Comparison of ENCODE assay signal across 13 cellular contexts in the genomic region with DNA sequence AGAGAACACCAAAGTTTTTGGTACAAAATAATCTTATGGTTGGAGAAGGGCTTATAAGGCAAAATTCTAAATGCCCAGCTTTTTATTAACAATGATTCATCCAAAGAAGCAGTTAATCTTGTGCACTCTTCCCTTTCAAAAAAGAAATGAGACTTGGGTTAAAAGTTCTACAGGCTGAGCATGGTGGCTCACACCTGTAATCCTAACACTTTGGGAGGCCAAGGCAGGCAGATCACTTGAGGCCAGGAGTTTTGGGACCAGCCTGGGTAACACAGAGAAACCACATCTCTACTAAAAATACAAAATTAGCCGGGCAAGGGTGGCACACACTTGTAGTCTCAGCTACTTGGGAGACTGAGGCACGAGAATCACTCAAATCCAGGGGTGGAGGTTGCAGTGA. TPM values are rescaled to one million over a fixed set of nuclear protein-coding genes. Genes with fewer than 3 reads are reported as not detected.
DNase-seq lines count a peak whose midpoint lies in the region; ATAC-seq and TF ChIP-seq lines count a peak whose summit lies in the region.
"Had no signal": no experiment of that assay in that cellular context is flagged by ENCODE, and none has a peak within 500 bp of the region (broad histone marks: within the 10 kb centered on the region; RNA-seq: fewer than 3 reads in every experiment).

No MANE protein-coding gene starts in this region.

- H3K4me3 ChIP-seq in lower lobe of right lung, result no peak overlapping the region
- H3K4me3 ChIP-seq: adrenal gland, PC-9, transverse colon had no signal

- DNase-seq in activated CD4-positive, alpha-beta T cell treated with anti-CD3 and anti-CD28 coated beads, Interleukin-2, amount 10 ng/mL, durations not matched to agents 7 days and 5 days, result no peak
- no peak for DNase-seq in activated CD4-positive, alpha-beta T cell treated with anti-CD3 and anti-CD28 coated beads for 1 hour
- DNase-seq in nephron progenitor cell (no peak), lower lobe of right lung (no peak), NCI-H2029 treated with DMSO at 0.1 percent for 48 hours (lab: John Stamatoyannopoulos, UW) (no peak), C1 segment of cervical spinal cord (lab: John Stamatoyannopoulos, UW) (no peak)
- DNase-seq: adrenal gland, cortex of kidney, NCI-H1092, PC-9, transverse colon had no signal

- TF ChIP-seq CTCF in nephron progenitor cell (IDR thresholded peaks at IDR 0.05), result no peak
- TF ChIP-seq CTCF in lower lobe of right lung (IDR thresholded peaks at IDR 0.05), result no peak

- peaks cover 74% of the 10 kb centered on the region for H3K36me3 Mint-ChIP-seq in activated CD4-positive, alpha-beta T cell treated with anti-CD3 and anti-CD28 coated beads, Interleukin-2, amount 10 ng/mL, durations not matched to agents 7 days and 5 days (ENCODE audit: low read depth)
- peaks cover 5% of the 10 kb centered on the region for H3K36me3 Mint-ChIP-seq in IgD-negative memory B cell
- peaks cover 26% of the 10 kb centered on the region for H3K36me3 Mint-ChIP-seq in activated naive CD8-positive, alpha-beta T cell
- H3K36me3 Mint-ChIP-seq in nephron progenitor cell (ENCODE audit: low read depth), result peaks cover 55% of the 10 kb centered on the region

- H3K4me3 Mint-ChIP-seq in activated CD4-positive, alpha-beta T cell treated with anti-CD3 and anti-CD28 coated beads, Interleukin-2, amount 10 ng/mL, durations not matched to agents 7 days and 5 days, result no peak overlapping the region
- H3K4me3 Mint-ChIP-seq in IgD-negative memory B cell, result peak overlapping the region in 1 of 4 donors; percentile 72
- peak overlapping the region; percentile 99 for H3K4me3 Mint-ChIP-seq in activated naive CD8-positive, alpha-beta T cell
- peak overlapping the region; percentile 63 for H3K4me3 Mint-ChIP-seq in nephron progenitor cell

- no peaks in the 10 kb centered on the region for H3K9me3 ChIP-seq in lower lobe of right lung
- H3K9me3 ChIP-seq: adrenal gland, transverse colon had no signal

- intact Hi-C loops in lower lobe of right lung (cut with DNase I), result no loop called here

- no peaks in the 10 kb centered on the region for H3K9me3 Mint-ChIP-seq in activated CD4-positive, alpha-beta T cell treated with anti-CD3 and anti-CD28 coated beads, Interleukin-2, amount 10 ng/mL, durations not matched to agents 7 days and 5 days
- H3K9me3 Mint-ChIP-seq in IgD-negative memory B cell, result no peaks in the 10 kb centered on the region
- H3K9me3 Mint-ChIP-seq in activated naive CD8-positive, alpha-beta T cell (ENCODE audit: low read depth), result no peaks in the 10 kb centered on the region
- peaks cover 2% of the 10 kb centered on the region for H3K9me3 Mint-ChIP-seq in nephron progenitor cell

- H3K36me3 ChIP-seq in lower lobe of right lung, result peaks cover 75% of the 10 kb centered on the region

- H3K27me3 Mint-ChIP-seq in activated CD4-positive, alpha-beta T cell treated with anti-CD3 and anti-CD28 coated beads, Interleukin-2, amount 10 ng/mL, durations not matched to agents 7 days and 5 days, result no peaks in the 10 kb centered on the region
- H3K27me3 Mint-ChIP-seq in IgD-negative memory B cell (no peaks in the 10 kb centered on the region), nephron progenitor cell (ENCODE audit: low read depth, poor library complexity) (no peaks in the 10 kb centered on the region)
- no peaks in the 10 kb centered on the region for H3K27me3 Mint-ChIP-seq in activated naive CD8-positive, alpha-beta T cell

- no peak for ATAC-seq in lower lobe of right lung

- H3K4me1 Mint-ChIP-seq in activated CD4-positive, alpha-beta T cell treated with anti-CD3 and anti-CD28 coated beads, Interleukin-2, amount 10 ng/mL, durations not matched to agents 7 days and 5 days, result peaks cover 63% of the 10 kb centered on the region
- H3K4me1 Mint-ChIP-seq in IgD-negative memory B cell, result peaks cover 36 to 45% (median 39%) of the 10 kb centered on the region in 3 donors
- peaks cover 63% of the 10 kb centered on the region for H3K4me1 Mint-ChIP-seq in activated naive CD8-positive, alpha-beta T cell (ENCODE audit: low read depth)
- H3K4me1 Mint-ChIP-seq in nephron progenitor cell, result peaks cover 51% of the 10 kb centered on the region

- peaks cover 59% of the 10 kb centered on the region for H3K4me1 ChIP-seq in lower lobe of right lung

- no peaks in the 10 kb centered on the region for H3K27me3 ChIP-seq in lower lobe of right lung (ENCODE audit: low read depth)
- H3K27me3 ChIP-seq: adrenal gland, transverse colon had no signal

- no peak overlapping the region for H3K27ac ChIP-seq in lower lobe of right lung
- H3K27ac ChIP-seq: adrenal gland, transverse colon had no signal

- peak overlapping the region; percentile 25 for H3K27ac Mint-ChIP-seq in activated CD4-positive, alpha-beta T cell treated with anti-CD3 and anti-CD28 coated beads, Interleukin-2, amount 10 ng/mL, durations not matched to agents 7 days and 5 days
- H3K27ac Mint-ChIP-seq in IgD-negative memory B cell (peak overlapping the region in 2 of 3 donors; percentile 37 to 59), nephron progenitor cell (no peak overlapping the region)
- H3K27ac Mint-ChIP-seq in activated naive CD8-positive, alpha-beta T cell, result peak overlapping the region; percentile 79

- CTCF ChIA-PET in activated CD4-positive, alpha-beta T cell treated with anti-CD3 and anti-CD28 coated beads, Interleukin-2, amount 10 ng/mL, durations not matched to agents 7 days and 5 days (lab: Charles Lee), result interaction anchor here (2.8 to 3.8 kb wide), 2 partner anchors 16 to 111 kb away, joined by 11 to 16 read pairs; no protein-coding TSS in a partner anchor

- POLR2A ChIA-PET in activated CD4-positive, alpha-beta T cell treated with anti-CD3 and anti-CD28 coated beads, Interleukin-2, amount 10 ng/mL, durations not matched to agents 7 days and 5 days (lab: Charles Lee), result no interaction called here

RNA-seq across cellular contexts. Expression of a gene that starts 4.5 kb away (rescaled TPM):
- total RNA-seq in activated CD4-positive, alpha-beta T cell treated with anti-CD3 and anti-CD28 coated beads, Interleukin-2, amount 10 ng/mL, durations not matched to agents 7 days and 5 days, result 100 to 1,000 TPM; 363 to 365 TPM
- 57.3 TPM for polyA plus RNA-seq in IgD-negative memory B cell
- 159 TPM for total RNA-seq in lower lobe of right lung

RNA-seq across cellular contexts. Expression of a gene that starts 14.5 kb away (rescaled TPM):
- 10 to 100 TPM; 46.7 to 52.0 TPM for total RNA-seq in activated CD4-positive, alpha-beta T cell treated with anti-CD3 and anti-CD28 coated beads, Interleukin-2, amount 10 ng/mL, durations not matched to agents 7 days and 5 days
- 38.3 TPM for polyA plus RNA-seq in IgD-negative memory B cell
- 73.5 TPM for total RNA-seq in lower lobe of right lung

RNA-seq across cellular contexts. Expression of a gene that starts 47.3 kb away (rescaled TPM):
- under 1 TPM in 1 of 2 experiments, not detected in 1; 0.47 TPM for total RNA-seq in activated CD4-positive, alpha-beta T cell treated with anti-CD3 and anti-CD28 coated beads, Interleukin-2, amount 10 ng/mL, durations not matched to agents 7 days and 5 days
- polyA plus RNA-seq in IgD-negative memory B cell, result not detected
- total RNA-seq in lower lobe of right lung, result 42.8 TPM

Comparison
In these comparisons a context has a peak if more than half of its experiments do, and no peak if none do; other contexts are left out.
1. RNA of a gene that starts 47.3 kb away (total RNA-seq): 42.8 TPM in lower lobe of right lung (single experiment); 0.47 TPM in activated CD4-positive, alpha-beta T cell treated with anti-CD3 and anti-CD28 coated beads, Interleukin-2, amount 10 ng/mL, durations not matched to agents 7 days and 5 days; every median in the first group is over 10 times any median in the second.